In the genomic region with DNA sequence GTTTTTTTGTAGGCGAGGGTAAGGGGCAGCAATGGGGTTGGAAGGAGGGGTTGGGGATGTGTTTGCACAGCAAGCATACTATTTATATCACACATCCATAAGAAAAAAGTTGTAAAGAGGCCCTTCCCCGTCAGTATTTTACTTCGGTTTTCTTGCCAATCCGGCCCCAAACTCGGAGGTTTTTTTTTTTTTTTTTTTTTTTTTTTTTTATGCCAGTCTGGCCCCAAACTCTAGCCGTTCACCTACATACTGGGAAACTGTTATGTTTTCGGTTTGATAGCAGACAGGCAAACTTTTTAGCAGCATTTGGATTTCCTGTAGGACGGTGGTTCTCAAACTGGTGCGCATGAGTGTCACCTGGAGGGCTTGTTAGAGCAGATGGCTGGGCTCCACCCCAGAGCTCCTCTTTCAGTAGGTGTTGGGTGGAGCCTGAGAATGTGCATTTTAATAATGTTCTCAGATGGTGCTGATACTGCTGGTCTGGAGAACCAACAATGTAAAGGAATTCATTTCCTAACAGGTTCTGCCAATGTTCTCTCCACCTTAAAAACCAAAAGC, we compare ENCODE assay signal across 8 cellular contexts.
DNase-seq lines count a peak whose midpoint lies in the region; TF ChIP-seq lines count a peak whose summit lies in the region.

No MANE protein-coding gene starts in this region.

- no peaks in the 10 kb centered on the region for H3K36me3 ChIP-seq in esophagus muscularis mucosa

- no peak for TF ChIP-seq POLR2A in esophagus muscularis mucosa (IDR thresholded peaks at IDR 0.05; ENCODE audit: low read depth)

- no peaks in the 10 kb centered on the region for H3K27me3 ChIP-seq in esophagus muscularis mucosa

- TF ChIP-seq EP300 in esophagus muscularis mucosa (IDR thresholded peaks at IDR 0.05): no peak

- DNase-seq in NCI-H187 treated with DMSO at 0.1 percent for 48 hours (lab: John Stamatoyannopoulos, UW) (peak; percentile 8), NCI-H187 (lab: John Stamatoyannopoulos, UW) (no peak), SK-MEL-5 (ENCODE audit: low read depth, low spot score) (peak; percentile 26), esophagus muscularis mucosa (ENCODE audit: extremely low spot score) (peak; percentile 70), skeletal muscle cell (ENCODE audit: low read depth) (no peak), C1 segment of cervical spinal cord (lab: John Stamatoyannopoulos, UW) (no peak), HuH-7.5 (ENCODE audit: low spot score) (no peak), SKM-1 treated with dmso at 0.1 percent for 144 hours (lab: John Stamatoyannopoulos, UW; ENCODE audit: unreplicated experiment) (no peak)

- H3K27ac ChIP-seq in esophagus muscularis mucosa (replicated peaks in 1 of 4): peak overlapping the region; percentile 81 to 97 (median 84)

- H3K4me3 ChIP-seq in esophagus muscularis mucosa: peak overlapping the region; percentile 53 to 60 (median 54)
- peak overlapping the region; percentile 55 for H3K4me3 ChIP-seq in skeletal muscle cell (ENCODE audit: low read depth, low read length)

- 13% methylated on average over 9 of the region's 9 CpGs for WGBS in esophagus muscularis mucosa

- TF ChIP-seq CTCF in esophagus muscularis mucosa (IDR thresholded peaks at IDR 0.05): no peak

- in situ Hi-C loops in SK-MEL-5 (cut with HindIII; ENCODE audit: low pct_unique_long_range_greater_than_20kb, low sequenced_read_pairs): no loop called here

- peaks cover 5 to 47% (median 39%) of the 10 kb centered on the region in 4 donors for H3K4me1 ChIP-seq in esophagus muscularis mucosa

- intact Hi-C loops in esophagus muscularis mucosa (cut with DNase I): loop anchor here (1.0 to 10.0 kb wide), 5 partner anchors 72 to 853 kb away; no protein-coding TSS in a partner anchor

- H3K9me3 ChIP-seq in esophagus muscularis mucosa: no peaks in the 10 kb centered on the region

Comparison
In these comparisons a context has a peak if more than half of its experiments do, and no peak if none do; other contexts are left out.
1. DNase-seq: peak in NCI-H187 treated with DMSO at 0.1 percent for 48 hours (single experiment), SK-MEL-5 (single experiment) and esophagus muscularis mucosa (single experiment); none in NCI-H187 (0 of 2), skeletal muscle cell (single experiment), C1 segment of cervical spinal cord (0 of 14), HuH-7.5 (single experiment) and SKM-1 treated with dmso at 0.1 percent for 144 hours (single experiment).